ENCODE assay signal across 8 cellular contexts in genomic region chr7:50142421-50143113, GRCh38. TPM values are rescaled to one million over a fixed set of nuclear protein-coding genes. Genes with fewer than 3 reads are reported as not detected.
A peak's percentile ranks its signal among the peaks of the same experiment; 100 is the strongest.
DNase-seq lines count a peak whose midpoint lies in the region; ATAC-seq and TF ChIP-seq lines count a peak whose summit lies in the region.

No MANE protein-coding gene starts in this region.

- ATAC-seq in HG02759 (IDR thresholded peaks at IDR 0.05; ENCODE audit: unreplicated experiment) (peak; percentile 40), GM21786 (IDR thresholded peaks at IDR 0.05; ENCODE audit: unreplicated experiment) (no peak), HG02623 (IDR thresholded peaks at IDR 0.05; ENCODE audit: unreplicated experiment) (no peak)

- in situ Hi-C loops in brain microvascular endothelial cell (cut with HindIII; ENCODE audit: low pct_ligation_motif_present, low sequenced_read_pairs): no loop called here

- H3K4me3 ChIP-seq in brain microvascular endothelial cell (ENCODE audit: low read depth, low read length): no peak overlapping the region

- TF ChIP-seq CTCF in 22Rv1 (IDR thresholded peaks at IDR 0.05): peak; percentile 92
- TF ChIP-seq CTCF in brain microvascular endothelial cell (IDR thresholded peaks at IDR 0.05; ENCODE audit: low read depth, low read length, missing control alignments): peak; percentile 59

- peak; percentile 67 for DNase-seq in DMS53 (lab: John Stamatoyannopoulos, UW)
- peak; percentile 49 for DNase-seq in NCI-H82 (lab: John Stamatoyannopoulos, UW)
- peak; percentile 17 for DNase-seq in brain microvascular endothelial cell
- DNase-seq in lung microvascular endothelial cell (ENCODE audit: low read depth in 2 of 2): peak; percentile 40 to 48

- no peaks in the 10 kb centered on the region for H3K27me3 ChIP-seq in brain microvascular endothelial cell (replicated peaks)

- H3K27ac ChIP-seq in 22Rv1 (no peak overlapping the region), brain microvascular endothelial cell (no peak overlapping the region)

- no peaks in the 10 kb centered on the region for H3K36me3 ChIP-seq in brain microvascular endothelial cell (replicated peaks)

RNA-seq across cellular contexts. Expression of gene ZPBP, which starts 49.5 kb away (rescaled TPM):
- not detected in 2 replicates for total RNA-seq in lung microvascular endothelial cell

Comparison
In these comparisons a context has a peak if more than half of its experiments do, and no peak if none do; other contexts are left out.
1. DNase-seq: peak in every context shown above with its lines; median percentile 67 in DMS53; 49 in NCI-H82; 44 in lung microvascular endothelial cell; 17 in brain microvascular endothelial cell.